Comparison of ENCODE assay signal across 10 cellular contexts in genomic region chr1:171141336-171142051, GRCh38. TPM values are rescaled to one million over a fixed set of nuclear protein-coding genes. Genes with fewer than 3 reads are reported as not detected.
DNase-seq lines count a peak whose midpoint lies in the region; ATAC-seq, FAIRE-seq and TF ChIP-seq lines count a peak whose summit lies in the region.
"Had no signal": no experiment of that assay in that cellular context is flagged by ENCODE, and none has a peak within 500 bp of the region (broad histone marks: within the 10 kb centered on the region; RNA-seq: fewer than 3 reads in every experiment).

No MANE protein-coding gene starts in this region.

- no peaks in the 10 kb centered on the region for H3K9me3 Mint-ChIP-seq in activated CD4-positive, alpha-beta T cell treated with anti-CD3 and anti-CD28 coated beads, Interleukin-2, amount 10 ng/mL, durations not matched to agents 7 days and 5 days

- FAIRE-seq in frontal cortex (lab: Jason Lieb, UNC), result no peak

- H3K4me1 ChIP-seq in ascending aorta, result peaks cover 5 to 54% of the 10 kb centered on the region in 2 donors
- peaks cover 0 to 60% of the 10 kb centered on the region in 2 donors for H3K4me1 ChIP-seq in right atrium auricular region
- peaks cover 2% of the 10 kb centered on the region for H3K4me1 ChIP-seq in rectal smooth muscle tissue (ENCODE audit: control insufficient read depth, insufficient read depth, low read length)

- no peaks in the 10 kb centered on the region for H3K4me1 Mint-ChIP-seq in activated CD4-positive, alpha-beta T cell treated with anti-CD3 and anti-CD28 coated beads, Interleukin-2, amount 10 ng/mL, durations not matched to agents 7 days and 5 days

- peak in 2 of 3 experiments; percentile 25 to 32 for TF ChIP-seq CTCF in ascending aorta (IDR thresholded peaks at IDR 0.05)
- peak in 1 of 2 donors; percentile 32 for TF ChIP-seq CTCF in right atrium auricular region (IDR thresholded peaks at IDR 0.05)

- H3K36me3 ChIP-seq in ascending aorta, result no peaks in the 10 kb centered on the region
- H3K36me3 ChIP-seq in right atrium auricular region, result no peaks in the 10 kb centered on the region
- no peaks in the 10 kb centered on the region for H3K36me3 ChIP-seq in rectal smooth muscle tissue (ENCODE audit: control insufficient read depth, insufficient read depth, low read length)

- H3K27me3 ChIP-seq in ascending aorta (no peaks in the 10 kb centered on the region), right atrium auricular region (no peaks in the 10 kb centered on the region), rectal smooth muscle tissue (ENCODE audit: control insufficient read depth, insufficient read depth, low read length) (no peaks in the 10 kb centered on the region)

- POLR2A ChIA-PET in activated CD4-positive, alpha-beta T cell treated with anti-CD3 and anti-CD28 coated beads, Interleukin-2, amount 10 ng/mL, durations not matched to agents 7 days and 5 days (lab: Charles Lee), result no interaction called here

- DNase-seq in ELF-1 (ENCODE audit: low read depth, low spot score) (peak; percentile 24), ascending aorta (ENCODE audit: low spot score in 2 of 2) (peak in 1 of 2 donors; percentile 84), right atrium auricular region (ENCODE audit: low spot score) (peak; percentile 66), foreskin melanocyte (no peak), frontal cortex (ENCODE audit: low spot score in 2 of 2) (no peak)
- no peak for DNase-seq in activated CD4-positive, alpha-beta T cell treated with anti-CD3 and anti-CD28 coated beads, Interleukin-2, amount 10 ng/mL, durations not matched to agents 7 days and 5 days
- DNase-seq: GDM1, NCI-H2081 treated with DMSO at 0.1 percent for 48 hours had no signal

- H3K4me3 Mint-ChIP-seq in activated CD4-positive, alpha-beta T cell treated with anti-CD3 and anti-CD28 coated beads, Interleukin-2, amount 10 ng/mL, durations not matched to agents 7 days and 5 days, result no peak overlapping the region

- CTCF ChIA-PET in activated CD4-positive, alpha-beta T cell treated with anti-CD3 and anti-CD28 coated beads, Interleukin-2, amount 10 ng/mL, durations not matched to agents 7 days and 5 days (lab: Charles Lee), result interaction anchor here (0.7 kb wide), 1 partner anchor 153 kb away, joined by 3 read pairs; no protein-coding TSS in a partner anchor

- H3K36me3 Mint-ChIP-seq in activated CD4-positive, alpha-beta T cell treated with anti-CD3 and anti-CD28 coated beads, Interleukin-2, amount 10 ng/mL, durations not matched to agents 7 days and 5 days (ENCODE audit: low read depth), result no peaks in the 10 kb centered on the region

- H3K9me3 ChIP-seq in ascending aorta (no peaks in the 10 kb centered on the region), right atrium auricular region (no peaks in the 10 kb centered on the region)

- ATAC-seq in GM21381 (IDR thresholded peaks at IDR 0.05; ENCODE audit: unreplicated experiment), result no peak

- H3K27ac Mint-ChIP-seq in activated CD4-positive, alpha-beta T cell treated with anti-CD3 and anti-CD28 coated beads, Interleukin-2, amount 10 ng/mL, durations not matched to agents 7 days and 5 days, result no peak overlapping the region

- intact Hi-C loops in ascending aorta (cut with DNase I), result loop anchor here (1.0 to 5.0 kb wide), 6 partner anchors 29 to 171 kb away; partner anchors contain the start of gene FMO4

- H3K4me3 ChIP-seq in ascending aorta (peak overlapping the region in 1 of 2 donors; percentile 21), right atrium auricular region (no peak overlapping the region), rectal smooth muscle tissue (ENCODE audit: low read length) (no peak overlapping the region)

- H3K27ac ChIP-seq in ascending aorta (peak overlapping the region; percentile 88 to 89), right atrium auricular region (peak overlapping the region; percentile 66 to 80), rectal smooth muscle tissue (ENCODE audit: low read depth, low read length) (peak overlapping the region; percentile 63)

- H3K9ac ChIP-seq in rectal smooth muscle tissue (ENCODE audit: low read length), result no peak overlapping the region

- peaks cover 10% of the 10 kb centered on the region for H3K27me3 Mint-ChIP-seq in activated CD4-positive, alpha-beta T cell treated with anti-CD3 and anti-CD28 coated beads, Interleukin-2, amount 10 ng/mL, durations not matched to agents 7 days and 5 days

RNA-seq across cellular contexts. Expression of gene FMO2, which starts 43.6 kb away (rescaled TPM):
- total RNA-seq in ascending aorta (90.3 TPM), right atrium auricular region (10 to 100 TPM; 28.4 to 66.6 TPM), frontal cortex (0.41 TPM)
- not detected for total RNA-seq in activated CD4-positive, alpha-beta T cell treated with anti-CD3 and anti-CD28 coated beads, Interleukin-2, amount 10 ng/mL, durations not matched to agents 7 days and 5 days

RNA-seq across cellular contexts. Expression of gene FMO3, which starts 50.8 kb away (rescaled TPM):
- 6.0 TPM for total RNA-seq in ascending aorta
- total RNA-seq in right atrium auricular region, result 1 to 10 TPM; 2.4 TPM
- not detected for total RNA-seq in activated CD4-positive, alpha-beta T cell treated with anti-CD3 and anti-CD28 coated beads, Interleukin-2, amount 10 ng/mL, durations not matched to agents 7 days and 5 days
- total RNA-seq in frontal cortex, result not detected

Comparison
In these comparisons a context has a peak if more than half of its experiments do, and no peak if none do; other contexts are left out.
1. DNase-seq: peak in ELF-1 (single experiment) and right atrium auricular region (single experiment); none in foreskin melanocyte (single experiment), activated CD4-positive, alpha-beta T cell treated with anti-CD3 and anti-CD28 coated beads, Interleukin-2, amount 10 ng/mL, durations not matched to agents 7 days and 5 days (single experiment) and frontal cortex (0 of 2).
2. RNA of gene FMO2, which starts 43.6 kb away (total RNA-seq): 90.3 TPM in ascending aorta (single experiment) and 28.4 to 66.6 TPM in right atrium auricular region; 0.41 TPM in frontal cortex (single experiment) and not detected in activated CD4-positive, alpha-beta T cell treated with anti-CD3 and anti-CD28 coated beads, Interleukin-2, amount 10 ng/mL, durations not matched to agents 7 days and 5 days; every median in the first group is over 10 times any median in the second.
3. Peak in every context shown above with its lines, with median percentiles within 50 percentile points of each other: H3K27ac ChIP-seq.